ENCODE assay signal across 1 cellular context in the genomic region with DNA sequence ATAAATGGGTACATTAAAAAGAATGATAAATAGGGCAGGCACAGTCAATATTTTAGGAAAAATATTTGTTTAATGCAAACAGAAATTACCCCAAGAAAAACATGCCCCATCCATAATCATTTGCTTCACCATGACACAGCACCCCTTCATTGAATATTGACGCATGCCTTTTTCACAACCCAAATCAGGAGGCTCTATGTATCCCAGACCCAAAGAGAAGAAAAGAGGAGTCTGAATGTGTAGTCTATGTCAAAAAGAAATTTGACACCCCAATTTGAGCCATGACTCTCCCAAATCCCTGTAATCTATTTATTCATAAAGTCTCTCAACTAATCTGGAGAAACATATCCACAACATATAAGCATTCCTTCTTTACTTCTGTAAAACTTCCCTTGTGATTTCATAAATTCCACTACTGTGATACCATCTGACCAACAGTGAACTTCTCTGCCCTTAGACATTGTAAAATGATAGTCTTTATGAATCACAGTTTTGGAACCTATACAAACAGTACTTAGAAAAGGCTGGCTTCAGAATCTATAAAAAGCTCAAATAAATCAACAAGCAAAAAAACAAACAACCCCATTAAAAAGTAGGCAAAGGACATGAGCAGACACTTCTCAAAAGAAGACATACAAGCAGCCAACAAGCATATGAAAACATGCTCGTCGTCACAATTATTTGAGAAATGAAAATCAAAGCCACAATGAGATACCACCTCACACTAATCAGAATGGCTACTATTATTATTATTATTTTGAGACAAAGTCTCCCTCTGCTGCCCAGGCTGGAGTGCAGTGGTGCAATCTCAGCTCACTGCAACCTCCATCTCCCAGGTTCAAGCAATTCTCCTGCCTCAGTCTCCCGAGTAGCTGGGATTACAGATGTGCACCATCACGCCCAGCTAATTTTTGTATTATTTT.
TF ChIP-seq lines count a peak whose summit lies in the region.

No MANE protein-coding gene starts in this region.

TF ChIP-seq in HCT116, 20 proteins besides CTCF, POLR2A, EP300 and RAD21 (continued from another document):
- TF ChIP-seq, protein P1, sequence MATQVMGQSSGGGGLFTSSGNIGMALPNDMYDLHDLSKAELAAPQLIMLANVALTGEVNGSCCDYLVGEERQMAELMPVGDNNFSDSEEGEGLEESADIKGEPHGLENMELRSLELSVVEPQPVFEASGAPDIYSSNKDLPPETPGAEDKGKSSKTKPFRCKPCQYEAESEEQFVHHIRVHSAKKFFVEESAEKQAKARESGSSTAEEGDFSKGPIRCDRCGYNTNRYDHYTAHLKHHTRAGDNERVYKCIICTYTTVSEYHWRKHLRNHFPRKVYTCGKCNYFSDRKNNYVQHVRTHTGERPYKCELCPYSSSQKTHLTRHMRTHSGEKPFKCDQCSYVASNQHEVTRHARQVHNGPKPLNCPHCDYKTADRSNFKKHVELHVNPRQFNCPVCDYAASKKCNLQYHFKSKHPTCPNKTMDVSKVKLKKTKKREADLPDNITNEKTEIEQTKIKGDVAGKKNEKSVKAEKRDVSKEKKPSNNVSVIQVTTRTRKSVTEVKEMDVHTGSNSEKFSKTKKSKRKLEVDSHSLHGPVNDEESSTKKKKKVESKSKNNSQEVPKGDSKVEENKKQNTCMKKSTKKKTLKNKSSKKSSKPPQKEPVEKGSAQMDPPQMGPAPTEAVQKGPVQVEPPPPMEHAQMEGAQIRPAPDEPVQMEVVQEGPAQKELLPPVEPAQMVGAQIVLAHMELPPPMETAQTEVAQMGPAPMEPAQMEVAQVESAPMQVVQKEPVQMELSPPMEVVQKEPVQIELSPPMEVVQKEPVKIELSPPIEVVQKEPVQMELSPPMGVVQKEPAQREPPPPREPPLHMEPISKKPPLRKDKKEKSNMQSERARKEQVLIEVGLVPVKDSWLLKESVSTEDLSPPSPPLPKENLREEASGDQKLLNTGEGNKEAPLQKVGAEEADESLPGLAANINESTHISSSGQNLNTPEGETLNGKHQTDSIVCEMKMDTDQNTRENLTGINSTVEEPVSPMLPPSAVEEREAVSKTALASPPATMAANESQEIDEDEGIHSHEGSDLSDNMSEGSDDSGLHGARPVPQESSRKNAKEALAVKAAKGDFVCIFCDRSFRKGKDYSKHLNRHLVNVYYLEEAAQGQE (IDR thresholded peaks at IDR 0.05; ENCODE audit: low read depth), result no peak
- TF ChIP-seq EGR1 (IDR thresholded peaks at IDR 0.05; ENCODE audit: low read depth) (no peak), ZBTB33 (IDR thresholded peaks at IDR 0.05; ENCODE audit: extremely low read depth, insufficient replicate concordance, low read length) (no peak), EZH2phosphoT487 (IDR thresholded peaks at IDR 0.05; ENCODE audit: borderline replicate concordance) (no peak), EZH2 (IDR thresholded peaks at IDR 0.05) (no peak), ELF1 (IDR thresholded peaks at IDR 0.05; ENCODE audit: borderline replicate concordance, low read depth) (no peak), SIN3A (IDR thresholded peaks at IDR 0.05; ENCODE audit: low read depth) (no peak), ZNF274 (IDR thresholded peaks at IDR 0.05; ENCODE audit: low read depth, low read length) (no peak), TCF7L2 (IDR thresholded peaks at IDR 0.05; ENCODE audit: borderline replicate concordance, extremely low read depth, insufficient read depth, insufficient read length) (no peak), CEBPB (IDR thresholded peaks at IDR 0.05; ENCODE audit: low read depth) (no peak), SRF (IDR thresholded peaks at IDR 0.05; ENCODE audit: low read depth) (no peak), CBX3 (IDR thresholded peaks at IDR 0.05; ENCODE audit: low read depth) (no peak), POLR2AphosphoS5 (IDR thresholded peaks at IDR 0.05; ENCODE audit: low read depth, low read length) (no peak), ZFX (IDR thresholded peaks at IDR 0.05) (no peak), YY1 (IDR thresholded peaks at IDR 0.05; ENCODE audit: extremely low read depth, insufficient replicate concordance, low read depth, low read length) (no peak), ATF3 (IDR thresholded peaks at IDR 0.05) (no peak), MAX (IDR thresholded peaks at IDR 0.05) (no peak)
